Comparison of ENCODE assay signal across 8 cellular contexts in the genomic region with DNA sequence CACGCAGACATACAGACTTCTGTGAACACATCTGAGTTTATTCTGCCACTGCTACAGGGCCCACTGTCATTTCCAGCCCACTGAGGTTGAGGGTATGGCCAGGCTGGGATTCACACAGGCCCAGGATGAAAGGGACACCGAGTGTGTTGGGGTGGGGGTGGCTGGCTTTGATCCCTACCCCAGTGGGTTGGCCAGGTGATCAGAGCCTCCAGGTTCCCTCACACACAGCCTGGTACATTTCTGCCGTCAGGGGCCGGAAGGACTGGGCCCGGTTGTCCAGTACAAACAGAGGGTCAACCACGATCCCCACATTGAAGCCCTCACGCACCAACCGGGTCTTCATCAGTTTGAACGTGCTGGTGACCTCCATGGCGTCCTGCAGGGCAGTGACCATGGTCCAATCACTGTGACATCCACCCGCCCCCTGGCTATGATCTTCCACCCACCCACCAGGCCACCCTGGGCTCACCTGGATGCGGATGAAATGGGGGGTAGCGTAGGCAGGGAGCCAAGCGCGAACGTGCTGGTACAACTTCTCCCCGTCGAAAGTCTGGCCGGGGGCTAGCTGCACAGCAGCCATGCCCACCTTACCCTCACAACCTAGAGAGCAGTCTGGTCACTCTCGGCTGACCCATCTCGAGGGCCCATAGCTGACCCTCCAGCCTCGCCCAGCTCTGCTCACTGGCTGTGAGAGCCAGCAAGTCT. TPM values are rescaled to one million over a fixed set of nuclear protein-coding genes. Genes with fewer than 3 reads are reported as not detected.
DNase-seq lines count a peak whose midpoint lies in the region; ATAC-seq and TF ChIP-seq lines count a peak whose summit lies in the region.

No MANE protein-coding gene starts in this region.

- H3K36me3 ChIP-seq in ES-I3 (ENCODE audit: insufficient read depth, low read length) (no peaks in the 10 kb centered on the region), NT2/D1 (ENCODE audit: insufficient read depth, insufficient read length, low read length) (no peaks in the 10 kb centered on the region)

- H3K27ac Mint-ChIP-seq in osteocyte (ENCODE audit: unreplicated experiment) = peak overlapping the region; percentile 94

- peaks cover 14% of the 10 kb centered on the region for H3K4me1 Mint-ChIP-seq in osteocyte (ENCODE audit: unreplicated experiment)

- H3K36me3 Mint-ChIP-seq in osteocyte (ENCODE audit: unreplicated experiment) = no peaks in the 10 kb centered on the region

- DNase-seq in NT2/D1 (ENCODE audit: low read depth, low spot score) (no peak), epithelial cell of proximal tubule (ENCODE audit: low read depth) (no peak), osteocyte (ENCODE audit: extremely low spot score, unreplicated experiment) (no peak), kidney glomerular epithelial cell (lab: John Stamatoyannopoulos, UW) (no peak), T-helper 9 cell (no peak)

- H3K9ac ChIP-seq in ES-I3 (ENCODE audit: low read depth, low read length) (peak overlapping the region; percentile 84), NT2/D1 (ENCODE audit: insufficient read length, low read depth) (peak overlapping the region; percentile 88)

- peak overlapping the region; percentile 49 for H3K4me3 ChIP-seq in NT2/D1 (ENCODE audit: insufficient read length, low read depth)
- peak overlapping the region; percentile 75 for H3K4me3 ChIP-seq in epithelial cell of proximal tubule (ENCODE audit: low read depth, low read length)

- no peak for ATAC-seq in GM19324 (IDR thresholded peaks at IDR 0.05; ENCODE audit: low FRiP score, unreplicated experiment)
- ATAC-seq in HG02759 (IDR thresholded peaks at IDR 0.05; ENCODE audit: unreplicated experiment) = no peak

- no peaks in the 10 kb centered on the region for H3K9me3 Mint-ChIP-seq in osteocyte (ENCODE audit: unreplicated experiment)

- H3K27me3 Mint-ChIP-seq in osteocyte (ENCODE audit: unreplicated experiment) = no peaks in the 10 kb centered on the region

- H3K27me3 ChIP-seq in NT2/D1 (ENCODE audit: insufficient read depth, insufficient read length) = no peaks in the 10 kb centered on the region

- H3K9me3 ChIP-seq in ES-I3 (ENCODE audit: control insufficient read depth, insufficient read depth, low read length) (no peaks in the 10 kb centered on the region), NT2/D1 (ENCODE audit: insufficient read depth, low read length) (no peaks in the 10 kb centered on the region; the same call in 1 of the 2 replicates)

- H3K4me3 Mint-ChIP-seq in osteocyte (ENCODE audit: unreplicated experiment) = peak overlapping the region; percentile 86

- TF ChIP-seq CTCF in epithelial cell of proximal tubule (conservative IDR thresholded peaks at IDR 0.05; ENCODE audit: low read depth, low read length) (no peak), osteocyte (IDR thresholded peaks at IDR 0.05) (no peak)

- H3K4me1 ChIP-seq in ES-I3 (ENCODE audit: insufficient read depth, low read length) (0 out of 2 replicates have a peak, but pooled peaks cover 5% of the 10 kb centered on the region), NT2/D1 (ENCODE audit: insufficient read depth, insufficient read length) (peaks cover 5% of the 10 kb centered on the region)

RNA-seq across cellular contexts. Expression of a gene that starts 13.3 kb away (rescaled TPM):
- 14.8 and 15.8 TPM in 2 replicates for total RNA-seq in epithelial cell of proximal tubule
- total RNA-seq in osteocyte = 7.5 and 8.8 TPM in 2 replicates

RNA-seq across cellular contexts. Expression of a gene that starts 21.1 kb away (rescaled TPM):
- 18.2 and 23.7 TPM in 2 replicates for total RNA-seq in epithelial cell of proximal tubule
- total RNA-seq in osteocyte = 16.7 and 17.2 TPM in 2 replicates

RNA-seq across cellular contexts. Expression of a gene that starts 22.3 kb away (rescaled TPM):
- 8.6 and 9.7 TPM in 2 replicates for total RNA-seq in epithelial cell of proximal tubule
- 15.5 and 15.9 TPM in 2 replicates for total RNA-seq in osteocyte

RNA-seq across cellular contexts. Expression of a gene that starts 31.6 kb away (rescaled TPM):
- total RNA-seq in epithelial cell of proximal tubule (7.2 and 13.8 TPM in 2 replicates), osteocyte (12.9 and 14.8 TPM in 2 replicates)

RNA-seq across cellular contexts. Expression of a gene that starts 45.4 kb away (rescaled TPM):
- 454 and 661 TPM in 2 replicates for total RNA-seq in epithelial cell of proximal tubule
- total RNA-seq in osteocyte = 333 and 354 TPM in 2 replicates
